16 cellular contexts compared by ENCODE assay signal in the genomic region with DNA sequence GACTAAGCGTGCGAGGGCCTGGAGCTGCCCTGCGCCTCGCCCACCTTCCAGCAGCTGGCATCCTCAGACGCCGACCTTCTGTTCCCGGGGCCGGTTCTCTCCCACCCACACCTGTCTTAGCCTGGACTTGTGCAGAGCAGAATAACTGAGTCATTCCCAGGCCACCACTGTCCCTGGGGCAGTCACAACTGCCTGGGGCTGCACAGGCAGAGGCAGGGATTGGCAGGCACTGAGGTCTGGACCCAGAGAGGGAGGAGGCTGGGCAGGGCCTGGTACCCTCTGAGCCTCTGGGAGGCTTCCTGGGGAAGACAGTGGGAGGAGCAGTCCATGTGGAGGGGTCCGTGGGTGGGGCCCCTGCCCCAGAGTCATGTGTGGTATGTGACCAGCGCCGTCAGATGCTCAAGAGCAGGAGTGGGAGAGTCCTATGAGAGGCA.
A peak's percentile ranks its signal among the peaks of the same experiment; 100 is the strongest.
DNase-seq lines count a peak whose midpoint lies in the region; ATAC-seq and TF ChIP-seq lines count a peak whose summit lies in the region.
"Had no signal": no experiment of that assay in that cellular context is flagged by ENCODE, and none has a peak within 500 bp of the region (broad histone marks: within the 10 kb centered on the region; RNA-seq: fewer than 3 reads in every experiment).

No MANE protein-coding gene starts in this region.

- no peak overlapping the region for H3K4me3 Mint-ChIP-seq in chondrocyte (ENCODE audit: unreplicated experiment)
- H3K4me3 Mint-ChIP-seq: CD4-positive, alpha-beta T cell; HFFc6 had no signal

- TF ChIP-seq CTCF in HEK293 (tag by site-specific recombination; IDR thresholded peaks at IDR 0.05) (no peak), chondrocyte (IDR thresholded peaks at IDR 0.05) (no peak), sigmoid colon (IDR thresholded peaks at IDR 0.05) (no peak)

- H3K4me1 ChIP-seq in HEK293 (ENCODE audit: control insufficient read depth, insufficient read depth, low read length), result no peaks in the 10 kb centered on the region
- H3K4me1 ChIP-seq in sigmoid colon, result no peaks in the 10 kb centered on the region

- H3K4me3 ChIP-seq in HEK293 (ENCODE audit: low read depth, low read length) (no peak overlapping the region), sigmoid colon (no peak overlapping the region)
- H3K4me3 ChIP-seq: PC-9 had no signal

- H3K27ac ChIP-seq in HEK293 (ENCODE audit: extremely low read depth, low read depth, low read length) (no peak overlapping the region), sigmoid colon (no peak overlapping the region)
- H3K27ac ChIP-seq: PC-9 had no signal

- H3K9me3 ChIP-seq in HEK293 (ENCODE audit: control insufficient read depth, insufficient read depth, low read depth, low read length) (no peaks in the 10 kb centered on the region), sigmoid colon (no peaks in the 10 kb centered on the region)

- no peaks in the 10 kb centered on the region for H3K4me1 Mint-ChIP-seq in chondrocyte (ENCODE audit: low read depth)

- POLR2A ChIA-PET in HEK293 (lab: Yijun Ruan, JAX), result no interaction called here

- H3K27ac Mint-ChIP-seq in chondrocyte (ENCODE audit: unreplicated experiment), result no peak overlapping the region
- H3K27ac Mint-ChIP-seq: CD4-positive, alpha-beta T cell; HFFc6 had no signal

- H3K27me3 Mint-ChIP-seq in chondrocyte (ENCODE audit: low read depth), result no peaks in the 10 kb centered on the region
- H3K27me3 Mint-ChIP-seq: CD4-positive, alpha-beta T cell had no signal

- no peaks in the 10 kb centered on the region for H3K27me3 ChIP-seq in sigmoid colon

- CTCF ChIA-PET in HEK293 (lab: Yijun Ruan, JAX), result no interaction called here

- 96 to 97% methylated on average over 11 of the region's 11 CpGs for WGBS in sigmoid colon, 2 donors

- intact Hi-C loops in sigmoid colon (cut with DNase I), result no loop called here

- H3K36me3 Mint-ChIP-seq in chondrocyte (ENCODE audit: low read depth), result peaks cover 20% of the 10 kb centered on the region

- TF ChIP-seq EP300 in sigmoid colon (IDR thresholded peaks at IDR 0.05), result no peak

- no peak for ATAC-seq in stimulated activated naive CD8-positive, alpha-beta T cell treated with anti-CD3 and anti-CD28 coated beads, Interleukin-15, Interleukin-2, amounts not matched to agents 100 U/mL and 50 U/mL, for 24 hours

- H3K9me3 Mint-ChIP-seq in chondrocyte (ENCODE audit: low read depth), result no peaks in the 10 kb centered on the region
- H3K9me3 Mint-ChIP-seq: CD4-positive, alpha-beta T cell had no signal

- TF ChIP-seq POLR2A in sigmoid colon (IDR thresholded peaks at IDR 0.05), result no peak

- DNase-seq in chondrocyte (ENCODE audit: low spot score) (peak; percentile 86), islet precursor cell (peak; percentile 56), sigmoid colon (peak; percentile 43), superior temporal gyrus (ENCODE audit: extremely low spot score) (no peak), GF-D8 (lab: John Stamatoyannopoulos, UW) (no peak)
- DNase-seq in stimulated activated naive CD8-positive, alpha-beta T cell treated with anti-CD3 and anti-CD28 coated beads, Interleukin-15, Interleukin-2, amounts not matched to agents 100 U/mL and 50 U/mL, for 24 hours, result no peak
- DNase-seq: DMS53, HFFc6, NCI-H1092, NCI-H146, NCI-H2081 treated with DMSO at 0.1 percent for 48 hours, NCI-H510A, NCI-H774, PC-9 had no signal

- H3K36me3 ChIP-seq in HEK293 (ENCODE audit: control insufficient read depth in 2 of 2, insufficient read depth in 1 of 2, low read length in 2 of 2), result peaks cover 0 to 3% of the 10 kb centered on the region in 2 experiments; a peak in 1 of 3 replicates
- peaks cover 0 to 76% (median 27%) of the 10 kb centered on the region in 4 donors for H3K36me3 ChIP-seq in sigmoid colon

TF ChIP-seq in HEK293, 187 proteins besides CTCF, POLR2A, EP300 and RAD21:
- TF ChIP-seq ZFHX2 (tag by site-specific recombination; conservative IDR thresholded peaks at IDR 0.05) (peak; percentile 34), SP7 (tag by site-specific recombination; IDR thresholded peaks at IDR 0.05) (no peak), ZNF19 (tag by site-specific recombination; IDR thresholded peaks at IDR 0.05; ENCODE audit: low read depth) (no peak), REPIN1 (tag by site-specific recombination; IDR thresholded peaks at IDR 0.05; ENCODE audit: low read depth) (no peak), ZNF677 (tag by site-specific recombination; IDR thresholded peaks at IDR 0.05) (no peak), ZNF37A (tag by site-specific recombination; IDR thresholded peaks at IDR 0.05) (no peak), PRDM1 (tag by site-specific recombination; IDR thresholded peaks at IDR 0.05) (no peak), ZNF366 (tag by site-specific recombination; conservative IDR thresholded peaks at IDR 0.05) (no peak), ZBTB8A (tag by site-specific recombination; IDR thresholded peaks at IDR 0.05) (no peak), YY1 (tag by site-specific recombination; IDR thresholded peaks at IDR 0.05) (no peak), EGR2 (tag by site-specific recombination; IDR thresholded peaks at IDR 0.05; ENCODE audit: low read depth) (peak; percentile 62)
- TF ChIP-seq, protein P1, sequence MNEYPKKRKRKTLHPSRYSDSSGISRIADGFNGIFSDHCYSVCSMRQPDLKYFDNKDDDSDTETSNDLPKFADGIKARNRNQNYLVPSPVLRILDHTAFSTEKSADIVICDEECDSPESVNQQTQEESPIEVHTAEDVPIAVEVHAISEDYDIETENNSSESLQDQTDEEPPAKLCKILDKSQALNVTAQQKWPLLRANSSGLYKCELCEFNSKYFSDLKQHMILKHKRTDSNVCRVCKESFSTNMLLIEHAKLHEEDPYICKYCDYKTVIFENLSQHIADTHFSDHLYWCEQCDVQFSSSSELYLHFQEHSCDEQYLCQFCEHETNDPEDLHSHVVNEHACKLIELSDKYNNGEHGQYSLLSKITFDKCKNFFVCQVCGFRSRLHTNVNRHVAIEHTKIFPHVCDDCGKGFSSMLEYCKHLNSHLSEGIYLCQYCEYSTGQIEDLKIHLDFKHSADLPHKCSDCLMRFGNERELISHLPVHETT (tag by site-specific recombination; IDR thresholded peaks at IDR 0.05), result no peak

Comparison
In these comparisons a context has a peak if more than half of its experiments do, and no peak if none do; other contexts are left out.
1. DNase-seq: peak in chondrocyte (single experiment), islet precursor cell (single experiment) and sigmoid colon (single experiment); none in stimulated activated naive CD8-positive, alpha-beta T cell treated with anti-CD3 and anti-CD28 coated beads, Interleukin-15, Interleukin-2, amounts not matched to agents 100 U/mL and 50 U/mL, for 24 hours (single experiment), superior temporal gyrus (single experiment) and GF-D8 (single experiment).